In genomic region chr14:65096323-65097089, GRCh38 we compare ENCODE assay signal across 8 cellular contexts. TPM values are rescaled to one million over a fixed set of nuclear protein-coding genes. Genes with fewer than 3 reads are reported as not detected.
DNase-seq lines count a peak whose midpoint lies in the region; ATAC-seq and TF ChIP-seq lines count a peak whose summit lies in the region.

No MANE protein-coding gene starts in this region.

- H3K27ac ChIP-seq in ACC112 (ENCODE audit: low read depth, low read length) (peak overlapping the region; percentile 5; the same call in 1 of the 2 replicates), coronary artery (peak overlapping the region; percentile 41 to 66), SJCRH30 (no peak overlapping the region)

- H3K27me3 ChIP-seq in ACC112 (ENCODE audit: insufficient read depth, low read length) (no peaks in the 10 kb centered on the region), SJCRH30 (no peaks in the 10 kb centered on the region)

- H3K4me3 Mint-ChIP-seq in nephron, result peak overlapping the region in 1 of 3 experiments; percentile 73

- TF ChIP-seq CTCF in coronary artery (IDR thresholded peaks at IDR 0.05), result no peak
- no peak for TF ChIP-seq CTCF in nephron (IDR thresholded peaks at IDR 0.05; ENCODE audit: unreplicated experiment in 3 of 3)

- H3K4me3 ChIP-seq in ACC112 (ENCODE audit: low read depth, low read length) (peak overlapping the region; percentile 5; the same call in 1 of the 2 replicates), coronary artery (peak overlapping the region; percentile 18), SJCRH30 (no peak overlapping the region)

- peaks cover 43% of the 10 kb centered on the region for H3K4me1 ChIP-seq in ACC112 (ENCODE audit: control insufficient read depth, insufficient read depth, low read length, unreplicated experiment)
- H3K4me1 ChIP-seq in SJCRH30, result no peaks in the 10 kb centered on the region

- H3K36me3 ChIP-seq in ACC112 (ENCODE audit: insufficient read depth, low read length), result peaks cover 43% of the 10 kb centered on the region
- H3K36me3 ChIP-seq in SJCRH30, result peaks cover 19% of the 10 kb centered on the region

- H3K79me2 ChIP-seq in ACC112 (ENCODE audit: control insufficient read depth, insufficient read depth, low read length, unreplicated experiment), result peaks cover 89% of the 10 kb centered on the region

- no peaks in the 10 kb centered on the region for H3K9me3 Mint-ChIP-seq in nephron

- H3K36me3 Mint-ChIP-seq in nephron (ENCODE audit: low read depth), result peaks cover 38% of the 10 kb centered on the region

- H3K27ac Mint-ChIP-seq in nephron, result peak overlapping the region; percentile 86 to 98 (median 91)

- H2AFZ ChIP-seq in ACC112 (ENCODE audit: low read length, unreplicated experiment), result no peak overlapping the region

- DNase-seq in NCI-H446 (lab: John Stamatoyannopoulos, UW) (peak; percentile 16 to 44), coronary artery (ENCODE audit: low spot score) (no peak), NCI-H2171 (lab: John Stamatoyannopoulos, UW) (no peak), SJCRH30 (no peak)
- no peak for DNase-seq in NK-92 treated with Interleukin-12 subunit alpha and Interleukin-12 subunit beta, amount 100 ng/mL, for 24 hours (lab: John Stamatoyannopoulos, UW)

- H3K9me3 ChIP-seq in SJCRH30 (replicated peaks), result no peaks in the 10 kb centered on the region

- H3K4me1 Mint-ChIP-seq in nephron, result peaks cover 44% of the 10 kb centered on the region

- H3K27me3 Mint-ChIP-seq in nephron (ENCODE audit: low read depth), result no peaks in the 10 kb centered on the region

- ATAC-seq in esophagus mucosa, result no peak

RNA-seq across cellular contexts. Expression of gene MAX, which starts 5.8 kb away (rescaled TPM):
- total RNA-seq in esophagus mucosa, result 90.8 TPM
- 37.4 and 41.8 TPM in 2 replicates for total RNA-seq in SJCRH30 (2014; rRNA removed; shearing (Covaris generic))

Comparison
In these comparisons a context has a peak if more than half of its experiments do, and no peak if none do; other contexts are left out.
1. DNase-seq: peak in NCI-H446 (2 of 2); none in coronary artery (single experiment), NCI-H2171 (single experiment), NK-92 treated with Interleukin-12 subunit alpha and Interleukin-12 subunit beta, amount 100 ng/mL, for 24 hours (single experiment) and SJCRH30 (0 of 2).